In genomic region chr20:50982372-50982771, GRCh38 we compare ENCODE assay signal across 1 cellular context.
TF ChIP-seq lines count a peak whose summit lies in the region.

No MANE protein-coding gene starts in this region.

TF ChIP-seq in K562, 482 proteins besides CTCF, POLR2A, EP300 and RAD21:
- peak; percentile 68 for TF ChIP-seq RFX1 (IDR thresholded peaks at IDR 0.05)
- TF ChIP-seq EHMT2 (IDR thresholded peaks at IDR 0.05): no peak
- TF ChIP-seq BRD9 (IDR thresholded peaks at IDR 0.05; ENCODE audit: low read depth, partially characterized antibody): no peak
- no peak for TF ChIP-seq CREM (IDR thresholded peaks at IDR 0.05; ENCODE audit: low read depth)
- peak; percentile 28; the same call in 1 of the 2 replicates for TF ChIP-seq USF2 (CRISPR knock-in tag; IDR thresholded peaks at IDR 0.05)
- TF ChIP-seq SMARCB1 (IDR thresholded peaks at IDR 0.05; ENCODE audit: insufficient read length, low read depth): no peak
- TF ChIP-seq PHF8 (IDR thresholded peaks at IDR 0.05; ENCODE audit: borderline replicate concordance, low read length): no peak
- peak; percentile 77 for TF ChIP-seq FOXJ2 (tag; IDR thresholded peaks at IDR 0.05)
- TF ChIP-seq USF1 (CRISPR knock-in tag; IDR thresholded peaks at IDR 0.05): 0 out of 2 replicates have a peak, but pooled peaks have one; percentile 22
TF ChIP-seq in K562: peak in this region for 4.
